ENCODE assay signal across 10 cellular contexts in genomic region chr19:41864374-41864773, GRCh38. TPM values are rescaled to one million over a fixed set of nuclear protein-coding genes. Genes with fewer than 3 reads are reported as not detected.
DNase-seq lines count a peak whose midpoint lies in the region; ATAC-seq and TF ChIP-seq lines count a peak whose summit lies in the region.
"Had no signal": no experiment of that assay in that cellular context is flagged by ENCODE, and none has a peak within 500 bp of the region (broad histone marks: within the 10 kb centered on the region; RNA-seq: fewer than 3 reads in every experiment).

No MANE protein-coding gene starts in this region.

- H3K9me3 ChIP-seq in RWPE2 (ENCODE audit: severe bottlenecking), result no peaks in the 10 kb centered on the region
- H3K9me3 ChIP-seq: psoas muscle had no signal

- peaks cover 90% of the 10 kb centered on the region for H3K36me3 ChIP-seq in RWPE2 (ENCODE audit: low read depth)

- no peaks in the 10 kb centered on the region for H3K27me3 ChIP-seq in RWPE2 (ENCODE audit: insufficient read depth, poor library complexity, severe bottlenecking)

- H3K27me3 Mint-ChIP-seq in endothelial cell (ENCODE audit: unreplicated experiment) (peaks cover 23% of the 10 kb centered on the region), type B pancreatic cell (no peaks in the 10 kb centered on the region)

- DNase-seq in Right ventricle myocardium inferior (ENCODE audit: missing footprints) (peak; percentile 41), cardiac septum (ENCODE audit: low spot score) (no peak), RWPE2 (ENCODE audit: low spot score) (no peak), endothelial cell (ENCODE audit: low spot score) (no peak), type B pancreatic cell (ENCODE audit: extremely low spot score, unreplicated experiment) (no peak), H4 (ENCODE audit: low spot score) (no peak), AG08395 (ENCODE audit: low spot score) (no peak), GF-D8 (lab: John Stamatoyannopoulos, UW) (no peak)
- DNase-seq: NCI-H69 had no signal

- H3K36me3 Mint-ChIP-seq in endothelial cell (ENCODE audit: low read depth, unreplicated experiment) (peaks cover 57% of the 10 kb centered on the region), type B pancreatic cell (peaks cover 42% of the 10 kb centered on the region)

- TF ChIP-seq CTCF in RWPE2 (IDR thresholded peaks at IDR 0.05; ENCODE audit: poor library complexity, severe bottlenecking) (no peak), endothelial cell (IDR thresholded peaks at IDR 0.05; ENCODE audit: unreplicated experiment) (no peak), type B pancreatic cell (conservative IDR thresholded peaks at IDR 0.05) (no peak)

- H3K9me3 Mint-ChIP-seq in endothelial cell (ENCODE audit: unreplicated experiment) (no peaks in the 10 kb centered on the region), type B pancreatic cell (no peaks in the 10 kb centered on the region)

- H3K4me3 ChIP-seq in RWPE2 (ENCODE audit: severe bottlenecking), result no peak overlapping the region
- H3K4me3 ChIP-seq: psoas muscle had no signal

- H3K27ac ChIP-seq in RWPE2 (ENCODE audit: poor library complexity, severe bottlenecking), result peak overlapping the region; percentile 7
- H3K27ac ChIP-seq: psoas muscle had no signal

- intact Hi-C loops in Right ventricle myocardium inferior (cut with DNase I) (loop anchor here (5.0 kb wide), 1 partner anchor 93 kb away; the partner anchor contains the start of gene RABAC1), cardiac septum (cut with DNase I) (no loop called here)

- H3K4me1 ChIP-seq in RWPE2 (ENCODE audit: insufficient read depth, poor library complexity, severe bottlenecking), result peaks cover 9% of the 10 kb centered on the region

- H3K4me3 Mint-ChIP-seq in endothelial cell (ENCODE audit: unreplicated experiment), result peak overlapping the region; percentile 63
- peak overlapping the region; percentile 77 for H3K4me3 Mint-ChIP-seq in type B pancreatic cell

- H3K27ac Mint-ChIP-seq in endothelial cell (ENCODE audit: unreplicated experiment), result peak overlapping the region; percentile 70
- H3K27ac Mint-ChIP-seq in type B pancreatic cell, result peak overlapping the region; percentile 67

- H3K4me1 Mint-ChIP-seq in endothelial cell (ENCODE audit: unreplicated experiment), result peaks cover 42% of the 10 kb centered on the region
- peaks cover 30% of the 10 kb centered on the region for H3K4me1 Mint-ChIP-seq in type B pancreatic cell (ENCODE audit: unreplicated experiment)

- no peak for ATAC-seq in Right ventricle myocardium inferior
- ATAC-seq in RWPE2 (ENCODE audit: low read depth), result no peak
- ATAC-seq: psoas muscle had no signal

RNA-seq across cellular contexts. Expression of gene RPS19, which starts 4.3 kb away (rescaled TPM):
- 717 TPM for total RNA-seq in Right ventricle myocardium inferior
- 548 TPM for total RNA-seq in cardiac septum
- 3,886 TPM for total RNA-seq in endothelial cell (ENCODE audit: unreplicated experiment)
- 3,159 and 4,081 TPM in 2 replicates for total RNA-seq in type B pancreatic cell (ENCODE audit: low replicate concordance)
- 1,641 and 1,922 TPM in 2 replicates for total RNA-seq in H4 (2014; rRNA removed; shearing (Covaris generic))

RNA-seq across cellular contexts. Expression of gene CD79A, which starts 12.7 kb away (rescaled TPM):
- 0.19 TPM for total RNA-seq in Right ventricle myocardium inferior
- total RNA-seq in cardiac septum, result not detected
- total RNA-seq in endothelial cell (ENCODE audit: unreplicated experiment), result 1.1 TPM
- 0.48 and 0.52 TPM in 2 replicates for total RNA-seq in type B pancreatic cell (ENCODE audit: low replicate concordance)
- not detected in 2 replicates for total RNA-seq in H4 (2014; rRNA removed; shearing (Covaris generic))

RNA-seq across cellular contexts. Expression of gene ARHGEF1, which starts 18.6 kb away (rescaled TPM):
- total RNA-seq in Right ventricle myocardium inferior (31.6 TPM), cardiac septum (37.9 TPM), endothelial cell (ENCODE audit: unreplicated experiment) (113 TPM), type B pancreatic cell (ENCODE audit: low replicate concordance) (51.7 and 58.9 TPM in 2 replicates)
- 14.5 and 15.9 TPM in 2 replicates for total RNA-seq in H4 (2014; rRNA removed; shearing (Covaris generic))

RNA-seq across cellular contexts. Expression of gene DMRTC2, which starts 19.5 kb away (rescaled TPM):
- total RNA-seq in Right ventricle myocardium inferior (not detected), cardiac septum (not detected), endothelial cell (ENCODE audit: unreplicated experiment) (not detected), type B pancreatic cell (ENCODE audit: low replicate concordance) (not detected in 2 replicates)
- total RNA-seq in H4 (2014; rRNA removed; shearing (Covaris generic)), result not detected in 2 replicates
- total RNA-seq: psoas muscle had no signal

RNA-seq across cellular contexts. Expression of gene LYPD4, which starts 19.9 kb away (rescaled TPM):
- total RNA-seq in Right ventricle myocardium inferior (not detected), cardiac septum (not detected), endothelial cell (ENCODE audit: unreplicated experiment) (not detected), type B pancreatic cell (ENCODE audit: low replicate concordance) (not detected in 2 replicates)
- total RNA-seq in H4 (2014; rRNA removed; shearing (Covaris generic)), result 0.41 TPM in 1 of 2 replicates, not detected in the other
- total RNA-seq: psoas muscle had no signal
